Comparison of ENCODE assay signal across 14 cellular contexts in genomic region chr14:106044515-106044914, GRCh38.
"Had no signal": no experiment of that assay in that cellular context is flagged by ENCODE, and none has a peak within 500 bp of the region (broad histone marks: within the 10 kb centered on the region; RNA-seq: fewer than 3 reads in every experiment).

No MANE protein-coding gene starts in this region.

- H3K27me3 ChIP-seq: spleen, thyroid gland had no signal

- DNase-seq: glutamatergic neuron, hypothalamus, islet precursor cell, midbrain, retina had no signal

- H3K9me3 ChIP-seq: adrenal gland, breast epithelium, spleen, thyroid gland had no signal

- H3K27ac ChIP-seq: adrenal gland, breast epithelium, coronary artery, spleen, thyroid gland had no signal

- H3K9me3 Mint-ChIP-seq: activated naive CD4-positive, alpha-beta T cell treated with anti-CD3 and anti-CD28 coated beads, Interleukin-2, amount 50 U/mL, for 72 hours; activated T-helper 1 cell treated with anti-CD3 and anti-CD28 coated beads, Interleukin-12 subunit alpha, Interleukin-12 subunit beta, Interleukin-2, Interleukin-4 antibody, amounts not matched to agents 30 ng/mL and 10 ng/mL and 1 ng/mL, durations not matched to agents 14 hours and 24 hours and 36 hours had no signal

- H3K4me3 Mint-ChIP-seq: activated T-helper 1 cell treated with anti-CD3 and anti-CD28 coated beads, Interleukin-12 subunit alpha, Interleukin-12 subunit beta, Interleukin-2, Interleukin-4 antibody, amounts not matched to agents 30 ng/mL and 10 ng/mL and 1 ng/mL, durations not matched to agents 14 hours and 24 hours and 36 hours; neural crest cell had no signal

- H3K4me1 ChIP-seq: adrenal gland, breast epithelium, thyroid gland had no signal

- H3K36me3 ChIP-seq: adrenal gland, breast epithelium, spleen, thyroid gland had no signal

- H3K4me1 Mint-ChIP-seq: neural crest cell had no signal

- H3K4me3 ChIP-seq: adrenal gland, breast epithelium, coronary artery, lung, spleen, thyroid gland had no signal
